ENCODE assay signal across 17 cellular contexts in the genomic region with DNA sequence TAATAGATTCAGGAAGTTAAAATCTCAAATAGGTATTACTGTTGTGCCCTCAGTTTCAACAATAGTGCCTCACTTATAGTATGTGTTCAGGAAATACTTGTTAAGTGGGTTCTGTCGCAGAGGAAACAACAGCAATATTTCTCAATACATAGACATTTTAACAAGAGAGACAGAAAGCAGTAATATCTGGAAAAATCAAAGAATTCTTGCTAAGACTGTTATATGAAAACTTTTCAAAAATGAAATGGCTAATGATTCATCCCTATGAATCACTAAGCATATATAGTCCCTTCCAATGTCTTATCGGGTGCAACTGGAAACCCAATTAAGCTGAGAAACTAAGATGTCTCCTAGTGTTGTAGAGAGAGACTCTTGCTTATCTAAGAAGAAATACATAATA.
DNase-seq lines count a peak whose midpoint lies in the region; ATAC-seq lines count a peak whose summit lies in the region.
"Had no signal": no experiment of that assay in that cellular context is flagged by ENCODE, and none has a peak within 500 bp of the region (broad histone marks: within the 10 kb centered on the region; RNA-seq: fewer than 3 reads in every experiment).

No MANE protein-coding gene starts in this region.

- peak; percentile 22 for DNase-seq in EL
- DNase-seq in HS-5 (ENCODE audit: low read depth): peak; percentile 5
- peak; percentile 13 for DNase-seq in amniotic stem cell (lab: John Stamatoyannopoulos, UW)
- no peak for DNase-seq in GF-D8 (lab: John Stamatoyannopoulos, UW)
- DNase-seq: Caco-2; CD4-positive, alpha-beta T cell; DMS 273 treated with DMSO at 0.1 percent for 48 hours; DMS79 treated with DMSO at 0.1 percent for 48 hours; NCI-H1417; NCI-H187; NCI-H446 treated with DMSO at 0.1 percent for 48 hours; NCI-H526 treated with DMSO at 0.1 percent for 48 hours; SIG-M5; SK-N-SH had no signal

- ATAC-seq in GM19324 (IDR thresholded peaks at IDR 0.05; ENCODE audit: low FRiP score, unreplicated experiment): no peak
- no peak for ATAC-seq in HG02678 (IDR thresholded peaks at IDR 0.05; ENCODE audit: unreplicated experiment)
- no peak for ATAC-seq in HG03439 (IDR thresholded peaks at IDR 0.05; ENCODE audit: unreplicated experiment)
